ENCODE assay signal across 1 cellular context in genomic region chr17:75753514-75754377, GRCh38.
TF ChIP-seq lines count a peak whose summit lies in the region.

No MANE protein-coding gene starts in this region.

TF ChIP-seq in HepG2, 621 proteins besides CTCF, POLR2A, EP300 and RAD21 (continued from another document and continues in another):
- TF ChIP-seq, protein P1, sequence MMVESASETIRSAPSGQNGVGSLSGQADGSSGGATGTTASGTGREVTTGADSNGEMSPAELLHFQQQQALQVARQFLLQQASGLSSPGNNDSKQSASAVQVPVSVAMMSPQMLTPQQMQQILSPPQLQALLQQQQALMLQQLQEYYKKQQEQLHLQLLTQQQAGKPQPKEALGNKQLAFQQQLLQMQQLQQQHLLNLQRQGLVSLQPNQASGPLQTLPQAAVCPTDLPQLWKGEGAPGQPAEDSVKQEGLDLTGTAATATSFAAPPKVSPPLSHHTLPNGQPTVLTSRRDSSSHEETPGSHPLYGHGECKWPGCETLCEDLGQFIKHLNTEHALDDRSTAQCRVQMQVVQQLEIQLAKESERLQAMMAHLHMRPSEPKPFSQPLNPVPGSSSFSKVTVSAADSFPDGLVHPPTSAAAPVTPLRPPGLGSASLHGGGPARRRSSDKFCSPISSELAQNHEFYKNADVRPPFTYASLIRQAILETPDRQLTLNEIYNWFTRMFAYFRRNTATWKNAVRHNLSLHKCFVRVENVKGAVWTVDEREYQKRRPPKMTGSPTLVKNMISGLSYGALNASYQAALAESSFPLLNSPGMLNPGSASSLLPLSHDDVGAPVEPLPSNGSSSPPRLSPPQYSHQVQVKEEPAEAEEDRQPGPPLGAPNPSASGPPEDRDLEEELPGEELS (CRISPR knock-in tag; IDR thresholded peaks at IDR 0.05): peak; percentile 37; the same call in 1 of the 2 replicates
- TF ChIP-seq ZSCAN25 (CRISPR knock-in tag; IDR thresholded peaks at IDR 0.05) (peak; percentile 49; the same call in 1 of the 2 replicates), SP5 (CRISPR knock-in tag; IDR thresholded peaks at IDR 0.05; ENCODE audit: borderline replicate concordance, low read depth) (peak; percentile 71), ZNF264 (CRISPR knock-in tag; IDR thresholded peaks at IDR 0.05) (0 out of 2 replicates have a peak, but pooled peaks have one; percentile 7), ZNF441 (CRISPR knock-in tag; IDR thresholded peaks at IDR 0.05; ENCODE audit: borderline replicate concordance) (peak; percentile 70; the same call in 1 of the 2 replicates), AGO1 (IDR thresholded peaks at IDR 0.05; ENCODE audit: low read depth, low read length, poor library complexity, severe bottlenecking) (peak; percentile 20), ISL2 (CRISPR knock-in tag; IDR thresholded peaks at IDR 0.05) (peak; percentile 10; the same call in 1 of the 2 replicates), ZNF629 (CRISPR knock-in tag; conservative IDR thresholded peaks at IDR 0.05) (peak; percentile 39; the same call in 1 of the 2 replicates), ZNF883 (CRISPR knock-in tag; IDR thresholded peaks at IDR 0.05; ENCODE audit: not compliant biosample characterization) (no peak), ZNF33B (CRISPR knock-in tag; IDR thresholded peaks at IDR 0.05) (peak; percentile 15; the same call in 1 of the 2 replicates), ZSCAN20 (CRISPR knock-in tag; IDR thresholded peaks at IDR 0.05; ENCODE audit: borderline replicate concordance) (peak; percentile 46; the same call in 1 of the 2 replicates), ZNF101 (CRISPR knock-in tag; IDR thresholded peaks at IDR 0.05; ENCODE audit: borderline replicate concordance, low read depth) (0 out of 2 replicates have a peak, but pooled peaks have one; percentile 49), MED1 (CRISPR knock-in tag; IDR thresholded peaks at IDR 0.05) (peak; percentile 63), MIXL1 (CRISPR knock-in tag; IDR thresholded peaks at IDR 0.05) (peak; percentile 43; the same call in 1 of the 2 replicates), CBFB (CRISPR knock-in tag; IDR thresholded peaks at IDR 0.05) (peak; percentile 47; the same call in 1 of the 2 replicates), ZNF546 (CRISPR knock-in tag; conservative IDR thresholded peaks at IDR 0.05) (peak; percentile 59), GATAD1 (CRISPR knock-in tag; IDR thresholded peaks at IDR 0.05) (0 out of 2 replicates have a peak, but pooled peaks have one; percentile 22), JDP2 (CRISPR knock-in tag; IDR thresholded peaks at IDR 0.05; ENCODE audit: borderline replicate concordance) (peak; percentile 38; the same call in 1 of the 2 replicates), JUNB (CRISPR knock-in tag; IDR thresholded peaks at IDR 0.05; ENCODE audit: borderline replicate concordance) (no peak), FOXK2 (IDR thresholded peaks at IDR 0.05) (no peak), ZBTB38 (CRISPR knock-in tag; IDR thresholded peaks at IDR 0.05) (peak; percentile 54; the same call in 1 of the 2 replicates), RFX1 (IDR thresholded peaks at IDR 0.05) (no peak), MXD3 (CRISPR knock-in tag; IDR thresholded peaks at IDR 0.05) (peak; percentile 89; the same call in 1 of the 2 replicates), SKI (IDR thresholded peaks at IDR 0.05; ENCODE audit: partially characterized antibody) (peak; percentile 69), RFX5 (IDR thresholded peaks at IDR 0.05; ENCODE audit: low read depth, low read length) (no peak), ZNF770 (CRISPR knock-in tag; IDR thresholded peaks at IDR 0.05) (peak; percentile 59), SAP130 (CRISPR knock-in tag; IDR thresholded peaks at IDR 0.05; ENCODE audit: low read depth) (peak; percentile 58), AKAP8 (CRISPR knock-in tag; IDR thresholded peaks at IDR 0.05) (peak; percentile 73), YEATS4 (CRISPR knock-in tag; IDR thresholded peaks at IDR 0.05; ENCODE audit: borderline replicate concordance) (peak; percentile 80; the same call in 1 of the 2 replicates), KLF12 (CRISPR knock-in tag; IDR thresholded peaks at IDR 0.05; ENCODE audit: borderline replicate concordance) (peak; percentile 36; the same call in 1 of the 2 replicates), ZNF3 (CRISPR knock-in tag; IDR thresholded peaks at IDR 0.05) (no peak), PHF20 (CRISPR knock-in tag; IDR thresholded peaks at IDR 0.05) (peak; percentile 40; the same call in 1 of the 2 replicates)
- TF ChIP-seq, protein P2, sequence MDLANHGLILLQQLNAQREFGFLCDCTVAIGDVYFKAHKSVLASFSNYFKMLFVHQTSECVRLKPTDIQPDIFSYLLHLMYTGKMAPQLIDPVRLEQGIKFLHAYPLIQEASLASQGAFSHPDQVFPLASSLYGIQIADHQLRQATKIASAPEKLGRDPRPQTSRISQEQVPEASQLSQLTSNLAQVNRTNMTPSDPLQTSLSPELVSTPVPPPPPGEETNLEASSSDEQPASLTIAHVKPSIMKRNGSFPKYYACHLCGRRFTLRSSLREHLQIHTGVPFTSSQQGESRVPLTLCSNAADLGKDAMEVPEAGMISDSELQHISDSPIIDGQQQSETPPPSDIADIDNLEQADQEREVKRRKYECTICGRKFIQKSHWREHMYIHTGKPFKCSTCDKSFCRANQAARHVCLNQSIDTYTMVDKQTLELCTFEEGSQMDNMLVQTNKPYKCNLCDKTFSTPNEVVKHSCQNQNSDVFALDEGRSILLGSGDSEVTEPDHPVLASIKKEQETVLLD (CRISPR knock-in tag; IDR thresholded peaks at IDR 0.05; ENCODE audit: low read depth): peak; percentile 93
- TF ChIP-seq, protein P3, sequence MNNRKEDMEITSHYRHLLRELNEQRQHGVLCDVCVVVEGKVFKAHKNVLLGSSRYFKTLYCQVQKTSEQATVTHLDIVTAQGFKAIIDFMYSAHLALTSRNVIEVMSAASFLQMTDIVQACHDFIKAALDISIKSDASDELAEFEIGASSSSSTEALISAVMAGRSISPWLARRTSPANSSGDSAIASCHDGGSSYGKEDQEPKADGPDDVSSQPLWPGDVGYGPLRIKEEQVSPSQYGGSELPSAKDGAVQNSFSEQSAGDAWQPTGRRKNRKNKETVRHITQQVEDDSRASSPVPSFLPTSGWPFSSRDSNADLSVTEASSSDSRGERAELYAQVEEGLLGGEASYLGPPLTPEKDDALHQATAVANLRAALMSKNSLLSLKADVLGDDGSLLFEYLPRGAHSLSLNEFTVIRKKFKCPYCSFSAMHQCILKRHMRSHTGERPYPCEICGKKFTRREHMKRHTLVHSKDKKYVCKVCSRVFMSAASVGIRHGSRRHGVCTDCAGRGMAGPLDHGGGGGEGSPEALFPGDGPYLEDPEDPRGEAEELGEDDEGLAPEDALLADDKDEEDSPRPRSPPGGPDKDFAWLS (CRISPR knock-in tag; IDR thresholded peaks at IDR 0.05; ENCODE audit: borderline replicate concordance): no peak
- TF ChIP-seq, protein P4, sequence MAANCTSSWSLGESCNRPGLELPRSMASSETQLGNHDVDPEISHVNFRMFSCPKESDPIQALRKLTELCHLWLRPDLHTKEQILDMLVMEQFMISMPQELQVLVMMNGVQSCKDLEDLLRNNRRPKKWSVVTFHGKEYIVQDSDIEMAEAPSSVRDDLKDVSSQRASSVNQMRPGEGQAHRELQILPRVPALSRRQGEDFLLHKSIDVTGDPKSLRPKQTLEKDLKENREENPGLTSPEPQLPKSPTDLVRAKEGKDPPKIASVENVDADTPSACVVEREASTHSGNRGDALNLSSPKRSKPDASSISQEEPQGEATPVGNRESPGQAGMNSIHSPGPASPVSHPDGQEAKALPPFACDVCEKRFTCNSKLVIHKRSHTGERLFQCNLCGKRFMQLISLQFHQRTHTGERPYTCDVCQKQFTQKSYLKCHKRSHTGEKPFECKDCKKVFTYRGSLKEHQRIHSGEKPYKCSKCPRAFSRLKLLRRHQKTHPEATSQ (CRISPR knock-in tag; IDR thresholded peaks at IDR 0.05; ENCODE audit: borderline replicate concordance): peak; percentile 92; the same call in 1 of the 2 replicates
- TF ChIP-seq, protein P5, sequence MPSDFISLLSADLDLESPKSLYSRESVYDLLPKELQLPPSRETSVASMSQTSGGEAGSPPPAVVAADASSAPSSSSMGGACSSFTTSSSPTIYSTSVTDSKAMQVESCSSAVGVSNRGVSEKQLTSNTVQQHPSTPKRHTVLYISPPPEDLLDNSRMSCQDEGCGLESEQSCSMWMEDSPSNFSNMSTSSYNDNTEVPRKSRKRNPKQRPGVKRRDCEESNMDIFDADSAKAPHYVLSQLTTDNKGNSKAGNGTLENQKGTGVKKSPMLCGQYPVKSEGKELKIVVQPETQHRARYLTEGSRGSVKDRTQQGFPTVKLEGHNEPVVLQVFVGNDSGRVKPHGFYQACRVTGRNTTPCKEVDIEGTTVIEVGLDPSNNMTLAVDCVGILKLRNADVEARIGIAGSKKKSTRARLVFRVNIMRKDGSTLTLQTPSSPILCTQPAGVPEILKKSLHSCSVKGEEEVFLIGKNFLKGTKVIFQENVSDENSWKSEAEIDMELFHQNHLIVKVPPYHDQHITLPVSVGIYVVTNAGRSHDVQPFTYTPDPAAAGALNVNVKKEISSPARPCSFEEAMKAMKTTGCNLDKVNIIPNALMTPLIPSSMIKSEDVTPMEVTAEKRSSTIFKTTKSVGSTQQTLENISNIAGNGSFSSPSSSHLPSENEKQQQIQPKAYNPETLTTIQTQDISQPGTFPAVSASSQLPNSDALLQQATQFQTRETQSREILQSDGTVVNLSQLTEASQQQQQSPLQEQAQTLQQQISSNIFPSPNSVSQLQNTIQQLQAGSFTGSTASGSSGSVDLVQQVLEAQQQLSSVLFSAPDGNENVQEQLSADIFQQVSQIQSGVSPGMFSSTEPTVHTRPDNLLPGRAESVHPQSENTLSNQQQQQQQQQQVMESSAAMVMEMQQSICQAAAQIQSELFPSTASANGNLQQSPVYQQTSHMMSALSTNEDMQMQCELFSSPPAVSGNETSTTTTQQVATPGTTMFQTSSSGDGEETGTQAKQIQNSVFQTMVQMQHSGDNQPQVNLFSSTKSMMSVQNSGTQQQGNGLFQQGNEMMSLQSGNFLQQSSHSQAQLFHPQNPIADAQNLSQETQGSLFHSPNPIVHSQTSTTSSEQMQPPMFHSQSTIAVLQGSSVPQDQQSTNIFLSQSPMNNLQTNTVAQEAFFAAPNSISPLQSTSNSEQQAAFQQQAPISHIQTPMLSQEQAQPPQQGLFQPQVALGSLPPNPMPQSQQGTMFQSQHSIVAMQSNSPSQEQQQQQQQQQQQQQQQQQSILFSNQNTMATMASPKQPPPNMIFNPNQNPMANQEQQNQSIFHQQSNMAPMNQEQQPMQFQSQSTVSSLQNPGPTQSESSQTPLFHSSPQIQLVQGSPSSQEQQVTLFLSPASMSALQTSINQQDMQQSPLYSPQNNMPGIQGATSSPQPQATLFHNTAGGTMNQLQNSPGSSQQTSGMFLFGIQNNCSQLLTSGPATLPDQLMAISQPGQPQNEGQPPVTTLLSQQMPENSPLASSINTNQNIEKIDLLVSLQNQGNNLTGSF (CRISPR knock-in tag; IDR thresholded peaks at IDR 0.05): peak; percentile 44; the same call in 1 of the 2 replicates
